In genomic region chr2:161076936-161077335, GRCh38 we compare ENCODE assay signal across 11 cellular contexts.
DNase-seq lines count a peak whose midpoint lies in the region; ATAC-seq and TF ChIP-seq lines count a peak whose summit lies in the region.
"Had no signal": no experiment of that assay in that cellular context is flagged by ENCODE, and none has a peak within 500 bp of the region (broad histone marks: within the 10 kb centered on the region; RNA-seq: fewer than 3 reads in every experiment).

No MANE protein-coding gene starts in this region.

- no peaks in the 10 kb centered on the region for H3K27me3 Mint-ChIP-seq in CD4-positive, alpha-beta memory T cell
- H3K27me3 Mint-ChIP-seq in effector memory CD8-positive, alpha-beta T cell: no peaks in the 10 kb centered on the region

- peaks cover 0 to 4% (median 0%) of the 10 kb centered on the region in 8 donors for H3K9me3 Mint-ChIP-seq in CD4-positive, alpha-beta memory T cell
- H3K9me3 Mint-ChIP-seq in effector memory CD8-positive, alpha-beta T cell: no peaks in the 10 kb centered on the region

- peaks cover 31% of the 10 kb centered on the region for H3K4me1 ChIP-seq in CD4-positive, alpha-beta memory T cell (ENCODE audit: insufficient read depth, low read length)
- H3K4me1 ChIP-seq in OCI-LY3 (ENCODE audit: low read length) (peaks cover 50% of the 10 kb centered on the region), osteoblast (ENCODE audit: insufficient read depth, low read length) (no peaks in the 10 kb centered on the region), ovary (ENCODE audit: insufficient read depth) (no peaks in the 10 kb centered on the region)
- H3K4me1 ChIP-seq: adrenal gland had no signal

- H3K36me3 ChIP-seq in CD4-positive, alpha-beta memory T cell (ENCODE audit: insufficient read depth, low read length): no peaks in the 10 kb centered on the region
- H3K36me3 ChIP-seq in OCI-LY3 (replicated peaks; ENCODE audit: low read depth, low read length) (no peaks in the 10 kb centered on the region), osteoblast (ENCODE audit: insufficient read depth, low read length) (no peaks in the 10 kb centered on the region), ovary (no peaks in the 10 kb centered on the region)
- H3K36me3 ChIP-seq: adrenal gland had no signal

- H3K27ac ChIP-seq in CD4-positive, alpha-beta memory T cell (ENCODE audit: low read depth, low read length): peak overlapping the region; percentile 6
- H3K27ac ChIP-seq in OCI-LY3 (ENCODE audit: low read length): peak overlapping the region; percentile 92
- no peak overlapping the region for H3K27ac ChIP-seq in osteoblast (ENCODE audit: low read depth, low read length)
- H3K27ac ChIP-seq in ovary: no peak overlapping the region

- H3K4me1 Mint-ChIP-seq in CD4-positive, alpha-beta memory T cell: peaks cover 23 to 42% (median 29%) of the 10 kb centered on the region in 4 donors
- peaks cover 20 to 25% of the 10 kb centered on the region in 2 donors for H3K4me1 Mint-ChIP-seq in effector memory CD8-positive, alpha-beta T cell (ENCODE audit: low read depth in 2 of 2)

- H3K27me3 ChIP-seq in CD4-positive, alpha-beta memory T cell (ENCODE audit: insufficient read depth, low read length): no peaks in the 10 kb centered on the region
- H3K27me3 ChIP-seq in OCI-LY3 (ENCODE audit: low read depth, low read length) (no peaks in the 10 kb centered on the region), osteoblast (ENCODE audit: insufficient read depth, low read length) (no peaks in the 10 kb centered on the region), ovary (no peaks in the 10 kb centered on the region)
- H3K27me3 ChIP-seq: adrenal gland had no signal

- no peaks in the 10 kb centered on the region for H3K9me3 ChIP-seq in CD4-positive, alpha-beta memory T cell (ENCODE audit: control insufficient read depth in 1 of 2, low read length in 2 of 2)
- no peaks in the 10 kb centered on the region for H3K9me3 ChIP-seq in OCI-LY3 (ENCODE audit: insufficient read depth, low read length)
- H3K9me3 ChIP-seq in osteoblast (ENCODE audit: low read depth, low read length): no peaks in the 10 kb centered on the region
- no peaks in the 10 kb centered on the region for H3K9me3 ChIP-seq in ovary
- H3K9me3 ChIP-seq: adrenal gland had no signal

- no peaks in the 10 kb centered on the region for H3K36me3 Mint-ChIP-seq in CD4-positive, alpha-beta memory T cell
- peaks cover 3% of the 10 kb centered on the region for H3K36me3 Mint-ChIP-seq in effector memory CD8-positive, alpha-beta T cell (ENCODE audit: insufficient read depth)

- H3K27ac Mint-ChIP-seq in CD4-positive, alpha-beta memory T cell: peak overlapping the region; percentile 55 to 90 (median 84)
- H3K27ac Mint-ChIP-seq in effector memory CD8-positive, alpha-beta T cell: peak overlapping the region; percentile 33 to 50

- H3K4me3 ChIP-seq in CD4-positive, alpha-beta memory T cell (ENCODE audit: low read length in 2 of 2): no peak overlapping the region
- H3K4me3 ChIP-seq in OCI-LY3 (ENCODE audit: low read length) (peak overlapping the region; percentile 46), osteoblast (ENCODE audit: insufficient read depth, low read length) (no peak overlapping the region), ovary (no peak overlapping the region)
- H3K4me3 ChIP-seq: adrenal gland had no signal

- H3K79me2 ChIP-seq in OCI-LY3 (ENCODE audit: low read length): no peaks in the 10 kb centered on the region
- H3K79me2 ChIP-seq in osteoblast (ENCODE audit: insufficient read depth, low read length): no peaks in the 10 kb centered on the region

- no peak for ATAC-seq in effector memory CD8-positive, alpha-beta T cell (replicated peaks)
- no peak for ATAC-seq in GM19351 (IDR thresholded peaks at IDR 0.05; ENCODE audit: unreplicated experiment)

- TF ChIP-seq CTCF in OCI-LY3 (IDR thresholded peaks at IDR 0.05; ENCODE audit: low read depth, low read length) (no peak), osteoblast (IDR thresholded peaks at IDR 0.05; ENCODE audit: extremely low read depth, low read depth, low read length) (no peak), ovary (IDR thresholded peaks at IDR 0.05) (no peak)

- no peak for TF ChIP-seq EP300 in ovary (IDR thresholded peaks at IDR 0.05)

- H3K9ac ChIP-seq in OCI-LY3 (ENCODE audit: low read length): peak overlapping the region; percentile 51; the same call in 1 of the 2 replicates

- no peak for DNase-seq in CD4-positive, alpha-beta memory T cell
- no peak for DNase-seq in effector memory CD8-positive, alpha-beta T cell
- DNase-seq in osteoblast (ENCODE audit: insufficient read length, low spot score, missing footprints): no peak
- no peak for DNase-seq in NCI-H187 (lab: John Stamatoyannopoulos, UW)
- no peak for DNase-seq in ovary
- no peak for DNase-seq in NCI-H774 (lab: John Stamatoyannopoulos, UW)
- DNase-seq: NCI-H1105, NCI-H69 had no signal

- H3K4me3 Mint-ChIP-seq in CD4-positive, alpha-beta memory T cell: peak overlapping the region in 7 of 8 donors; percentile 3 to 72 (median 66)
- H3K4me3 Mint-ChIP-seq in effector memory CD8-positive, alpha-beta T cell: peak overlapping the region; percentile 28 to 39

- CTCF ChIA-PET in CD4-positive, alpha-beta memory T cell (lab: Charles Lee; ENCODE audit: partially characterized antibody): interaction anchor here (5.2 kb wide), 1 partner anchor 13 kb away, joined by 37 read pairs; no protein-coding TSS in a partner anchor

- WGBS in ovary, 3 donors: 90 to 93% (median 90%) methylated on average over 9 of the region's 9 CpGs

- no peaks in the 10 kb centered on the region for H4K20me1 ChIP-seq in OCI-LY3 (ENCODE audit: insufficient read depth, low read length)
- no peaks in the 10 kb centered on the region for H4K20me1 ChIP-seq in osteoblast (ENCODE audit: insufficient read depth, low read length)

- H2AFZ ChIP-seq in OCI-LY3 (ENCODE audit: low read depth, low read length) (no peak overlapping the region), osteoblast (ENCODE audit: low read length) (peak overlapping the region; percentile 64)

- peak overlapping the region; percentile 76 for H3K4me2 ChIP-seq in OCI-LY3 (ENCODE audit: low read length)
- H3K4me2 ChIP-seq in osteoblast (ENCODE audit: insufficient read depth, low read length): no peak overlapping the region

- intact Hi-C loops in CD4-positive, alpha-beta memory T cell (cut with micrococcal nuclease): loop anchor here (1.0 to 5.0 kb wide), 2 partner anchors 60 to 83 kb away; partner anchors contain the start of gene TANK
- intact Hi-C loops in ovary (cut with DNase I): no loop called here

- no peak for TF ChIP-seq POLR2A in ovary (IDR thresholded peaks at IDR 0.05)

- POLR2A ChIA-PET in CD4-positive, alpha-beta memory T cell (lab: Charles Lee; ENCODE audit: partially characterized antibody): interaction anchor here (0.6 to 2.2 kb wide), 3 partner anchors 13 to 59 kb away, joined by 3 to 6 read pairs (median 3); no protein-coding TSS in a partner anchor

Comparison
In these comparisons a context has a peak if more than half of its experiments do, and no peak if none do; other contexts are left out.
1. H3K27ac ChIP-seq: peak in CD4-positive, alpha-beta memory T cell (single experiment) and OCI-LY3 (single experiment); none in osteoblast (single experiment) and ovary (0 of 2).